In the genomic region with DNA sequence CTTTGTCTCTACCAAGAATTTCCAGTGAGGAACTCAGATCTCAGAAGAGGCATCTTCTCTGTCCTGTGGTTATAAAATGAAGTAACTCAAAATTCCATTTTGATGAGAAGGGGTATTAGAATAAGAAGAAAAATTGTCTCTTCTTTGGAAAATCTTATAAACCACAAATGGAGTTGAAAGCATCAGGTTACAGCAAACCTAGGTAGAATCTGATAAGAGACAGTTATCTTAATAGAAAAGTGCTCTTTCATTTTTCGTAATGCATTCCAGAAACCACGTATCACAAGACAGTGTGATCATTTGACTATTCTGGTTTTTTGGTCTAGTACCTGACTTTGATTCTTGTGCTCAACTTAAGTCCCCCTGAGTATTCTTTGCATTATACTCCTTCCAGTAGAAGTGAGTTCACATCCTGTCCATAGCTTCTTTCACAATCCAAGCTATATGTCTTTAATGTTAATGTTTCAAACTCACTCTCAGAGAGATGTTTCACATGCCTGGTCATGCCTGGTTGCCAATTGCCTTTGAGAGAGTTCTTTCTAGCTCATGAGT, we compare ENCODE assay signal across 15 cellular contexts.
A peak's percentile ranks its signal among the peaks of the same experiment; 100 is the strongest.
DNase-seq lines count a peak whose midpoint lies in the region; ATAC-seq and TF ChIP-seq lines count a peak whose summit lies in the region.
"Had no signal": no experiment of that assay in that cellular context is flagged by ENCODE, and none has a peak within 500 bp of the region (broad histone marks: within the 10 kb centered on the region; RNA-seq: fewer than 3 reads in every experiment).

No MANE protein-coding gene starts in this region.

- no peak overlapping the region for H3K4me3 Mint-ChIP-seq in activated naive CD4-positive, alpha-beta T cell treated with anti-CD3 and anti-CD28 coated beads for 36 hours
- no peak overlapping the region for H3K4me3 Mint-ChIP-seq in activated naive CD4-positive, alpha-beta T cell treated with anti-CD3 and anti-CD28 coated beads, Interleukin-2, amount 10 ng/mL, durations not matched to agents 7 days and 5 days
- H3K4me3 Mint-ChIP-seq in stimulated activated memory B cell treated with anti-CD40 and anti-IgM and Interleukin-4, amounts not matched to agents 10 μg/mL and 1 μg/mL and 100 μg/mL, for 72 hours: peak overlapping the region; percentile 54

- H3K4me1 Mint-ChIP-seq in activated naive CD4-positive, alpha-beta T cell treated with anti-CD3 and anti-CD28 coated beads for 36 hours (ENCODE audit: low read depth): peaks cover 35% of the 10 kb centered on the region
- H3K4me1 Mint-ChIP-seq in activated naive CD4-positive, alpha-beta T cell treated with anti-CD3 and anti-CD28 coated beads, Interleukin-2, amount 10 ng/mL, durations not matched to agents 7 days and 5 days: peaks cover 7% of the 10 kb centered on the region
- peaks cover 48% of the 10 kb centered on the region for H3K4me1 Mint-ChIP-seq in stimulated activated memory B cell treated with anti-CD40 and anti-IgM and Interleukin-4, amounts not matched to agents 10 μg/mL and 1 μg/mL and 100 μg/mL, for 72 hours

- TF ChIP-seq POLR2A in lower leg skin (IDR thresholded peaks at IDR 0.05): no peak

- no peaks in the 10 kb centered on the region for H3K27me3 Mint-ChIP-seq in activated naive CD4-positive, alpha-beta T cell treated with anti-CD3 and anti-CD28 coated beads for 36 hours (ENCODE audit: low read depth)
- H3K27me3 Mint-ChIP-seq in activated naive CD4-positive, alpha-beta T cell treated with anti-CD3 and anti-CD28 coated beads, Interleukin-2, amount 10 ng/mL, durations not matched to agents 7 days and 5 days: no peaks in the 10 kb centered on the region
- H3K27me3 Mint-ChIP-seq in stimulated activated memory B cell treated with anti-CD40 and anti-IgM and Interleukin-4, amounts not matched to agents 10 μg/mL and 1 μg/mL and 100 μg/mL, for 72 hours: no peaks in the 10 kb centered on the region
- H3K27me3 Mint-ChIP-seq: CD8-positive, alpha-beta memory T cell; effector memory CD8-positive, alpha-beta T cell had no signal

- DNase-seq in activated naive CD4-positive, alpha-beta T cell treated with anti-CD3 and anti-CD28 coated beads for 36 hours: no peak
- DNase-seq in activated naive CD4-positive, alpha-beta T cell treated with anti-CD3 and anti-CD28 coated beads, Interleukin-2, amount 10 ng/mL, durations not matched to agents 7 days and 5 days: no peak
- peak; percentile 74 for DNase-seq in amniotic epithelial cell (ENCODE audit: low read depth)
- no peak for DNase-seq in lower leg skin (ENCODE audit: low spot score in 2 of 2)
- DNase-seq in medulla oblongata (ENCODE audit: extremely low spot score): no peak
- DNase-seq: CD8-positive, alpha-beta memory T cell; effector memory CD8-positive, alpha-beta T cell; GF-D8; islet precursor cell; NCI-H1436; NCI-H524 treated with DMSO at 0.1 percent for 48 hours; stimulated activated CD4-positive, alpha-beta T cell treated with anti-CD3 and anti-CD28 coated beads, Interleukin-1b, Interleukin-23, amount 100 ng/mL, for 48 hours had no signal

- 52 to 69% methylated on average over 2 of the region's 2 CpGs for WGBS in lower leg skin, 2 donors

- TF ChIP-seq CTCF in lower leg skin (IDR thresholded peaks at IDR 0.05): no peak

- ATAC-seq in HG03095 (IDR thresholded peaks at IDR 0.05; ENCODE audit: unreplicated experiment): peak; percentile 48
- no peak for ATAC-seq in stimulated activated memory B cell treated with anti-CD40 and anti-IgM and Interleukin-4, amounts not matched to agents 10 μg/mL and 1 μg/mL and 100 μg/mL, for 72 hours
- ATAC-seq in HG03097 (IDR thresholded peaks at IDR 0.05; ENCODE audit: low FRiP score, unreplicated experiment): no peak
- ATAC-seq: effector memory CD8-positive, alpha-beta T cell had no signal

- peaks cover 18% of the 10 kb centered on the region for H3K9me3 Mint-ChIP-seq in activated naive CD4-positive, alpha-beta T cell treated with anti-CD3 and anti-CD28 coated beads for 36 hours
- H3K9me3 Mint-ChIP-seq in activated naive CD4-positive, alpha-beta T cell treated with anti-CD3 and anti-CD28 coated beads, Interleukin-2, amount 10 ng/mL, durations not matched to agents 7 days and 5 days: peaks cover 15% of the 10 kb centered on the region
- peaks cover 14% of the 10 kb centered on the region for H3K9me3 Mint-ChIP-seq in stimulated activated memory B cell treated with anti-CD40 and anti-IgM and Interleukin-4, amounts not matched to agents 10 μg/mL and 1 μg/mL and 100 μg/mL, for 72 hours

- peaks cover 16% of the 10 kb centered on the region for H3K36me3 Mint-ChIP-seq in activated naive CD4-positive, alpha-beta T cell treated with anti-CD3 and anti-CD28 coated beads for 36 hours (ENCODE audit: low read depth)
- no peaks in the 10 kb centered on the region for H3K36me3 Mint-ChIP-seq in activated naive CD4-positive, alpha-beta T cell treated with anti-CD3 and anti-CD28 coated beads, Interleukin-2, amount 10 ng/mL, durations not matched to agents 7 days and 5 days
- H3K36me3 Mint-ChIP-seq in stimulated activated memory B cell treated with anti-CD40 and anti-IgM and Interleukin-4, amounts not matched to agents 10 μg/mL and 1 μg/mL and 100 μg/mL, for 72 hours: peaks cover 19% of the 10 kb centered on the region

- no peak overlapping the region for H3K4me3 ChIP-seq in lower leg skin (ENCODE audit: low read depth, poor library complexity, severe bottlenecking)

- intact Hi-C loops in activated naive CD4-positive, alpha-beta T cell treated with anti-CD3 and anti-CD28 coated beads for 36 hours (cut with micrococcal nuclease): no loop called here
- intact Hi-C loops in lower leg skin (cut with DNase I; ENCODE audit: low total_unique reads): no loop called here

- peak overlapping the region; percentile 72 for H3K27ac Mint-ChIP-seq in activated naive CD4-positive, alpha-beta T cell treated with anti-CD3 and anti-CD28 coated beads for 36 hours
- no peak overlapping the region for H3K27ac Mint-ChIP-seq in activated naive CD4-positive, alpha-beta T cell treated with anti-CD3 and anti-CD28 coated beads, Interleukin-2, amount 10 ng/mL, durations not matched to agents 7 days and 5 days
- peak overlapping the region; percentile 84 for H3K27ac Mint-ChIP-seq in stimulated activated memory B cell treated with anti-CD40 and anti-IgM and Interleukin-4, amounts not matched to agents 10 μg/mL and 1 μg/mL and 100 μg/mL, for 72 hours
- H3K27ac Mint-ChIP-seq: effector memory CD8-positive, alpha-beta T cell had no signal

- CTCF ChIA-PET in activated naive CD4-positive, alpha-beta T cell treated with anti-CD3 and anti-CD28 coated beads for 36 hours (lab: Charles Lee): interaction anchor here (0.9 kb wide), 2 partner anchors 9 to 19 kb away, joined by 3 read pairs; no protein-coding TSS in a partner anchor
- CTCF ChIA-PET in activated naive CD4-positive, alpha-beta T cell treated with anti-CD3 and anti-CD28 coated beads, Interleukin-2, amount 10 ng/mL, durations not matched to agents 7 days and 5 days (lab: Charles Lee): no interaction called here
